1 cellular context compared by ENCODE assay signal in the genomic region with DNA sequence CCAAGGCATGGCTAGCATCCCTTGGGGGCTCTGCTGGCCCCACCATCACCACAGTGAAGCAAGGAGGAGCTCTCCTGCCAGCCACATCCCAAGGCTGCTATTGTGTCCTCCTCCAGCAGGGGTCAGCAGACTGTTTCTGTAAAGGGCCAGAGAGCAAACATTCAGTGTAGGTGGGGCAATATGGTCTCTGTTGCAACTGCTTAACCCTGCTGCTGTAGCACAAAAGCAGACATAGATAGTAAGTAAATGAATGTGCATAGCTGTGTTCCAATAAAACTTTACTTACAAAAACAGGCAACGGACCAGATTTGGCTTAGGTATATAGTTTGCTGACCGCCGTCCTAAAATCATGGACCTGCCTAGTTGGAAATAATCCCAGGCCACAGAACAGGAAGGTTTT.
TF ChIP-seq lines count a peak whose summit lies in the region.

No MANE protein-coding gene starts in this region.

TF ChIP-seq in HepG2, 621 proteins besides CTCF, POLR2A, EP300 and RAD21 (continued from another document and continues in another):
- TF ChIP-seq, protein P1, sequence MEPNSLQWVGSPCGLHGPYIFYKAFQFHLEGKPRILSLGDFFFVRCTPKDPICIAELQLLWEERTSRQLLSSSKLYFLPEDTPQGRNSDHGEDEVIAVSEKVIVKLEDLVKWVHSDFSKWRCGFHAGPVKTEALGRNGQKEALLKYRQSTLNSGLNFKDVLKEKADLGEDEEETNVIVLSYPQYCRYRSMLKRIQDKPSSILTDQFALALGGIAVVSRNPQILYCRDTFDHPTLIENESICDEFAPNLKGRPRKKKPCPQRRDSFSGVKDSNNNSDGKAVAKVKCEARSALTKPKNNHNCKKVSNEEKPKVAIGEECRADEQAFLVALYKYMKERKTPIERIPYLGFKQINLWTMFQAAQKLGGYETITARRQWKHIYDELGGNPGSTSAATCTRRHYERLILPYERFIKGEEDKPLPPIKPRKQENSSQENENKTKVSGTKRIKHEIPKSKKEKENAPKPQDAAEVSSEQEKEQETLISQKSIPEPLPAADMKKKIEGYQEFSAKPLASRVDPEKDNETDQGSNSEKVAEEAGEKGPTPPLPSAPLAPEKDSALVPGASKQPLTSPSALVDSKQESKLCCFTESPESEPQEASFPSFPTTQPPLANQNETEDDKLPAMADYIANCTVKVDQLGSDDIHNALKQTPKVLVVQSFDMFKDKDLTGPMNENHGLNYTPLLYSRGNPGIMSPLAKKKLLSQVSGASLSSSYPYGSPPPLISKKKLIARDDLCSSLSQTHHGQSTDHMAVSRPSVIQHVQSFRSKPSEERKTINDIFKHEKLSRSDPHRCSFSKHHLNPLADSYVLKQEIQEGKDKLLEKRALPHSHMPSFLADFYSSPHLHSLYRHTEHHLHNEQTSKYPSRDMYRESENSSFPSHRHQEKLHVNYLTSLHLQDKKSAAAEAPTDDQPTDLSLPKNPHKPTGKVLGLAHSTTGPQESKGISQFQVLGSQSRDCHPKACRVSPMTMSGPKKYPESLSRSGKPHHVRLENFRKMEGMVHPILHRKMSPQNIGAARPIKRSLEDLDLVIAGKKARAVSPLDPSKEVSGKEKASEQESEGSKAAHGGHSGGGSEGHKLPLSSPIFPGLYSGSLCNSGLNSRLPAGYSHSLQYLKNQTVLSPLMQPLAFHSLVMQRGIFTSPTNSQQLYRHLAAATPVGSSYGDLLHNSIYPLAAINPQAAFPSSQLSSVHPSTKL (CRISPR knock-in tag; IDR thresholded peaks at IDR 0.05), result peak; percentile 19; the same call in 1 of the 2 replicates
- TF ChIP-seq, protein P2, sequence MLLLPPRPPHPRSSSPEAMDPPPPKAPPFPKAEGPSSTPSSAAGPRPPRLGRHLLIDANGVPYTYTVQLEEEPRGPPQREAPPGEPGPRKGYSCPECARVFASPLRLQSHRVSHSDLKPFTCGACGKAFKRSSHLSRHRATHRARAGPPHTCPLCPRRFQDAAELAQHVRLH (CRISPR knock-in tag; IDR thresholded peaks at IDR 0.05; ENCODE audit: borderline replicate concordance, low read depth), result peak; percentile 45; the same call in 1 of the 2 replicates
- TF ChIP-seq ZNF652 (CRISPR knock-in tag; IDR thresholded peaks at IDR 0.05; ENCODE audit: borderline replicate concordance, low read depth) (peak; percentile 68; the same call in 1 of the 2 replicates), SALL1 (CRISPR knock-in tag; IDR thresholded peaks at IDR 0.05) (no peak; the same call in 1 of the 2 replicates), ZBTB42 (CRISPR knock-in tag; IDR thresholded peaks at IDR 0.05) (no peak), HNF4A (CRISPR knock-in tag; IDR thresholded peaks at IDR 0.05) (peak; percentile 15; the same call in 1 of the 2 replicates), SMC3 (IDR thresholded peaks at IDR 0.05; ENCODE audit: low read length) (peak; percentile 82), ZNF607 (CRISPR knock-in tag; IDR thresholded peaks at IDR 0.05; ENCODE audit: borderline replicate concordance) (no peak), SAP130 (CRISPR knock-in tag; IDR thresholded peaks at IDR 0.05; ENCODE audit: low read depth) (peak; percentile 23; the same call in 1 of the 2 replicates), CEBPG (CRISPR knock-in tag; IDR thresholded peaks at IDR 0.05) (peak; percentile 92), ZMYM3 (CRISPR knock-in tag; IDR thresholded peaks at IDR 0.05) (peak; percentile 31; the same call in 1 of the 2 replicates), SP5 (CRISPR knock-in tag; IDR thresholded peaks at IDR 0.05; ENCODE audit: borderline replicate concordance, low read depth) (peak; percentile 62; the same call in 1 of the 2 replicates), TEAD3 (CRISPR knock-in tag; optimal IDR thresholded peaks at IDR 0.05; ENCODE audit: borderline replicate concordance) (peak; percentile 65), SOX13 (IDR thresholded peaks at IDR 0.05) (no peak), SOX13 (CRISPR knock-in tag; conservative IDR thresholded peaks at IDR 0.05 in 1 of 2, IDR thresholded peaks at IDR 0.05 in 1 of 2) (peak in 1 of 2 experiments; percentile 21; a peak in 1 of 4 replicates), NCOA2 (CRISPR knock-in tag; IDR thresholded peaks at IDR 0.05) (no peak), ZNF274 (CRISPR knock-in tag; IDR thresholded peaks at IDR 0.05) (no peak), ZNF772 (CRISPR knock-in tag; IDR thresholded peaks at IDR 0.05) (peak; percentile 66; the same call in 1 of the 2 replicates), CEBPB (IDR thresholded peaks at IDR 0.05; ENCODE audit: borderline replicate concordance, low read depth, low read length) (peak; percentile 96), KLF16 (CRISPR knock-in tag; IDR thresholded peaks at IDR 0.05) (0 out of 4 replicates have a peak, but pooled peaks of 1 of the 2 experiments have one; percentile 30), SOX6 (IDR thresholded peaks at IDR 0.05) (no peak), SOX6 (CRISPR knock-in tag; IDR thresholded peaks at IDR 0.05) (peak; percentile 27; the same call in 1 of the 2 replicates), KAT8 (CRISPR knock-in tag; IDR thresholded peaks at IDR 0.05) (peak; percentile 61; the same call in 1 of the 2 replicates), XRCC5 (optimal IDR thresholded peaks at IDR 0.05; ENCODE audit: low read length) (peak; percentile 79), NR2F2 (IDR thresholded peaks at IDR 0.05; ENCODE audit: borderline replicate concordance, low read depth) (no peak), FOXO1 (CRISPR knock-in tag; IDR thresholded peaks at IDR 0.05) (no peak), FOXK1 (CRISPR knock-in tag; IDR thresholded peaks at IDR 0.05; ENCODE audit: borderline replicate concordance, low read depth) (peak; percentile 42; the same call in 1 of the 2 replicates)
- TF ChIP-seq, protein P3, sequence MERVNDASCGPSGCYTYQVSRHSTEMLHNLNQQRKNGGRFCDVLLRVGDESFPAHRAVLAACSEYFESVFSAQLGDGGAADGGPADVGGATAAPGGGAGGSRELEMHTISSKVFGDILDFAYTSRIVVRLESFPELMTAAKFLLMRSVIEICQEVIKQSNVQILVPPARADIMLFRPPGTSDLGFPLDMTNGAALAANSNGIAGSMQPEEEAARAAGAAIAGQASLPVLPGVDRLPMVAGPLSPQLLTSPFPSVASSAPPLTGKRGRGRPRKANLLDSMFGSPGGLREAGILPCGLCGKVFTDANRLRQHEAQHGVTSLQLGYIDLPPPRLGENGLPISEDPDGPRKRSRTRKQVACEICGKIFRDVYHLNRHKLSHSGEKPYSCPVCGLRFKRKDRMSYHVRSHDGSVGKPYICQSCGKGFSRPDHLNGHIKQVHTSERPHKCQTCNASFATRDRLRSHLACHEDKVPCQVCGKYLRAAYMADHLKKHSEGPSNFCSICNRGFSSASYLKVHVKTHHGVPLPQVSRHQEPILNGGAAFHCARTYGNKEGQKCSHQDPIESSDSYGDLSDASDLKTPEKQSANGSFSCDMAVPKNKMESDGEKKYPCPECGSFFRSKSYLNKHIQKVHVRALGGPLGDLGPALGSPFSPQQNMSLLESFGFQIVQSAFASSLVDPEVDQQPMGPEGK (CRISPR knock-in tag; IDR thresholded peaks at IDR 0.05), result 0 out of 2 replicates have a peak, but pooled peaks have one; percentile 44
- TF ChIP-seq, protein P4, sequence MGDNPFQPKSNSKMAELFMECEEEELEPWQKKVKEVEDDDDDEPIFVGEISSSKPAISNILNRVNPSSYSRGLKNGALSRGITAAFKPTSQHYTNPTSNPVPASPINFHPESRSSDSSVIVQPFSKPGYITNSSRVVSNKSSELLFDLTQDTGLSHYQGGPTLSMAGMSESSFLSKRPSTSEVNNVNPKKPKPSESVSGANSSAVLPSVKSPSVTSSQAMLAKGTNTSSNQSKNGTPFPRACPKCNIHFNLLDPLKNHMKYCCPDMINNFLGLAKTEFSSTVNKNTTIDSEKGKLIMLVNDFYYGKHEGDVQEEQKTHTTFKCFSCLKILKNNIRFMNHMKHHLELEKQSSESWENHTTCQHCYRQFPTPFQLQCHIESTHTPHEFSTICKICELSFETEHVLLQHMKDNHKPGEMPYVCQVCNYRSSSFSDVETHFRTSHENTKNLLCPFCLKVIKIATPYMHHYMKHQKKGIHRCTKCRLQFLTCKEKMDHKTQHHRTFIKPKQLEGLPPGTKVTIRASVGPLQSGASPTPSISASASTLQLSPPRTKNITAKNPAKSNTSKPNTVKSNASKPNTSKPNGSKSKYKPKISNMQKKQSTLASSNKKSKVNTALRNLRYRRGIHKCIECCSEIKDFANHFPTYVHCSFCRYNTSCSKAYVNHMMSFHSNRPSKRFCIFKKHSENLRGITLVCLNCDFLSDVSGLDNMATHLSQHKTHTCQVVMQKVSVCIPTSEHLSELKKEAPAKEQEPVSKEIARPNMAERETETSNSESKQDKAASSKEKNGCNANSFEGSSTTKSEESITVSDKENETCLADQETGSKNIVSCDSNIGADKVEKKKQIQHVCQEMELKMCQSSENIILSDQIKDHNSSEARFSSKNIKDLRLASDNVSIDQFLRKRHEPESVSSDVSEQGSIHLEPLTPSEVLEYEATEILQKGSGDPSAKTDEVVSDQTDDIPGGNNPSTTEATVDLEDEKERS (CRISPR knock-in tag; IDR thresholded peaks at IDR 0.05), result 0 out of 2 replicates have a peak, but pooled peaks have one; percentile 42
- TF ChIP-seq, protein P5, sequence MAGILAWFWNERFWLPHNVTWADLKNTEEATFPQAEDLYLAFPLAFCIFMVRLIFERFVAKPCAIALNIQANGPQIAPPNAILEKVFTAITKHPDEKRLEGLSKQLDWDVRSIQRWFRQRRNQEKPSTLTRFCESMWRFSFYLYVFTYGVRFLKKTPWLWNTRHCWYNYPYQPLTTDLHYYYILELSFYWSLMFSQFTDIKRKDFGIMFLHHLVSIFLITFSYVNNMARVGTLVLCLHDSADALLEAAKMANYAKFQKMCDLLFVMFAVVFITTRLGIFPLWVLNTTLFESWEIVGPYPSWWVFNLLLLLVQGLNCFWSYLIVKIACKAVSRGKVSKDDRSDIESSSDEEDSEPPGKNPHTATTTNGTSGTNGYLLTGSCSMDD (CRISPR knock-in tag; IDR thresholded peaks at IDR 0.05), result no peak
- TF ChIP-seq, protein P6, sequence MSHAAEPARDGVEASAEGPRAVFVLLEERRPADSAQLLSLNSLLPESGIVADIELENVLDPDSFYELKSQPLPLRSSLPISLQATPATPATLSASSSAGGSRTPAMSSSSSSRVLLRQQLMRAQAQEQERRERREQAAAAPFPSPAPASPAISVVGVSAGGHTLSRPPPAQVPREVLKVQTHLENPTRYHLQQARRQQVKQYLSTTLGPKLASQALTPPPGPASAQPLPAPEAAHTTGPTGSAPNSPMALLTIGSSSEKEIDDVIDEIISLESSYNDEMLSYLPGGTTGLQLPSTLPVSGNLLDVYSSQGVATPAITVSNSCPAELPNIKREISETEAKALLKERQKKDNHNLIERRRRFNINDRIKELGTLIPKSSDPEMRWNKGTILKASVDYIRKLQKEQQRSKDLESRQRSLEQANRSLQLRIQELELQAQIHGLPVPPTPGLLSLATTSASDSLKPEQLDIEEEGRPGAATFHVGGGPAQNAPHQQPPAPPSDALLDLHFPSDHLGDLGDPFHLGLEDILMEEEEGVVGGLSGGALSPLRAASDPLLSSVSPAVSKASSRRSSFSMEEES (CRISPR knock-in tag; IDR thresholded peaks at IDR 0.05), result 0 out of 2 replicates have a peak, but pooled peaks have one; percentile 21
- TF ChIP-seq, protein P7, sequence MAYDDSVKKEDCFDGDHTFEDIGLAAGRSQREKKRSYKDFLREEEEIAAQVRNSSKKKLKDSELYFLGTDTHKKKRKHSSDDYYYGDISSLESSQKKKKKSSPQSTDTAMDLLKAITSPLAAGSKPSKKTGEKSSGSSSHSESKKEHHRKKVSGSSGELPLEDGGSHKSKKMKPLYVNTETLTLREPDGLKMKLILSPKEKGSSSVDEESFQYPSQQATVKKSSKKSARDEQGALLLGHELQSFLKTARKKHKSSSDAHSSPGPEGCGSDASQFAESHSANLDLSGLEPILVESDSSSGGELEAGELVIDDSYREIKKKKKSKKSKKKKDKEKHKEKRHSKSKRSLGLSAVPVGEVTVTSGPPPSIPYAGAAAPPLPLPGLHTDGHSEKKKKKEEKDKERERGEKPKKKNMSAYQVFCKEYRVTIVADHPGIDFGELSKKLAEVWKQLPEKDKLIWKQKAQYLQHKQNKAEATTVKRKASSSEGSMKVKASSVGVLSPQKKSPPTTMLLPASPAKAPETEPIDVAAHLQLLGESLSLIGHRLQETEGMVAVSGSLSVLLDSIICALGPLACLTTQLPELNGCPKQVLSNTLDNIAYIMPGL (CRISPR knock-in tag; IDR thresholded peaks at IDR 0.05; ENCODE audit: borderline replicate concordance in 1 of 2, low read depth in 1 of 2), result peak; percentile 20 to 76; a peak in 2 of 4 replicates
- TF ChIP-seq, protein P8, sequence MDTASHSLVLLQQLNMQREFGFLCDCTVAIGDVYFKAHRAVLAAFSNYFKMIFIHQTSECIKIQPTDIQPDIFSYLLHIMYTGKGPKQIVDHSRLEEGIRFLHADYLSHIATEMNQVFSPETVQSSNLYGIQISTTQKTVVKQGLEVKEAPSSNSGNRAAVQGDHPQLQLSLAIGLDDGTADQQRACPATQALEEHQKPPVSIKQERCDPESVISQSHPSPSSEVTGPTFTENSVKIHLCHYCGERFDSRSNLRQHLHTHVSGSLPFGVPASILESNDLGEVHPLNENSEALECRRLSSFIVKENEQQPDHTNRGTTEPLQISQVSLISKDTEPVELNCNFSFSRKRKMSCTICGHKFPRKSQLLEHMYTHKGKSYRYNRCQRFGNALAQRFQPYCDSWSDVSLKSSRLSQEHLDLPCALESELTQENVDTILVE (CRISPR knock-in tag; IDR thresholded peaks at IDR 0.05), result peak; percentile 38; the same call in 1 of the 2 replicates
- TF ChIP-seq, protein P9, sequence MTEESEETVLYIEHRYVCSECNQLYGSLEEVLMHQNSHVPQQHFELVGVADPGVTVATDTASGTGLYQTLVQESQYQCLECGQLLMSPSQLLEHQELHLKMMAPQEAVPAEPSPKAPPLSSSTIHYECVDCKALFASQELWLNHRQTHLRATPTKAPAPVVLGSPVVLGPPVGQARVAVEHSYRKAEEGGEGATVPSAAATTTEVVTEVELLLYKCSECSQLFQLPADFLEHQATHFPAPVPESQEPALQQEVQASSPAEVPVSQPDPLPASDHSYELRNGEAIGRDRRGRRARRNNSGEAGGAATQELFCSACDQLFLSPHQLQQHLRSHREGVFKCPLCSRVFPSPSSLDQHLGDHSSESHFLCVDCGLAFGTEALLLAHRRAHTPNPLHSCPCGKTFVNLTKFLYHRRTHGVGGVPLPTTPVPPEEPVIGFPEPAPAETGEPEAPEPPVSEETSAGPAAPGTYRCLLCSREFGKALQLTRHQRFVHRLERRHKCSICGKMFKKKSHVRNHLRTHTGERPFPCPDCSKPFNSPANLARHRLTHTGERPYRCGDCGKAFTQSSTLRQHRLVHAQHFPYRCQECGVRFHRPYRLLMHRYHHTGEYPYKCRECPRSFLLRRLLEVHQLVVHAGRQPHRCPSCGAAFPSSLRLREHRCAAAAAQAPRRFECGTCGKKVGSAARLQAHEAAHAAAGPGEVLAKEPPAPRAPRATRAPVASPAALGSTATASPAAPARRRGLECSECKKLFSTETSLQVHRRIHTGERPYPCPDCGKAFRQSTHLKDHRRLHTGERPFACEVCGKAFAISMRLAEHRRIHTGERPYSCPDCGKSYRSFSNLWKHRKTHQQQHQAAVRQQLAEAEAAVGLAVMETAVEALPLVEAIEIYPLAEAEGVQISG (CRISPR knock-in tag; IDR thresholded peaks at IDR 0.05), result peak; percentile 80
- TF ChIP-seq, protein P10, sequence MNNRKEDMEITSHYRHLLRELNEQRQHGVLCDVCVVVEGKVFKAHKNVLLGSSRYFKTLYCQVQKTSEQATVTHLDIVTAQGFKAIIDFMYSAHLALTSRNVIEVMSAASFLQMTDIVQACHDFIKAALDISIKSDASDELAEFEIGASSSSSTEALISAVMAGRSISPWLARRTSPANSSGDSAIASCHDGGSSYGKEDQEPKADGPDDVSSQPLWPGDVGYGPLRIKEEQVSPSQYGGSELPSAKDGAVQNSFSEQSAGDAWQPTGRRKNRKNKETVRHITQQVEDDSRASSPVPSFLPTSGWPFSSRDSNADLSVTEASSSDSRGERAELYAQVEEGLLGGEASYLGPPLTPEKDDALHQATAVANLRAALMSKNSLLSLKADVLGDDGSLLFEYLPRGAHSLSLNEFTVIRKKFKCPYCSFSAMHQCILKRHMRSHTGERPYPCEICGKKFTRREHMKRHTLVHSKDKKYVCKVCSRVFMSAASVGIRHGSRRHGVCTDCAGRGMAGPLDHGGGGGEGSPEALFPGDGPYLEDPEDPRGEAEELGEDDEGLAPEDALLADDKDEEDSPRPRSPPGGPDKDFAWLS (CRISPR knock-in tag; IDR thresholded peaks at IDR 0.05; ENCODE audit: borderline replicate concordance), result no peak
